ENCODE assay signal across 1 cellular context in genomic region chr14:23321572-23322547, GRCh38.
TF ChIP-seq lines count a peak whose summit lies in the region.

No MANE protein-coding gene starts in this region.

TF ChIP-seq in K562, 482 proteins besides CTCF, POLR2A, EP300 and RAD21 (continues in another document):
- TF ChIP-seq ZBTB1 (CRISPR knock-in tag; IDR thresholded peaks at IDR 0.05; ENCODE audit: borderline replicate concordance, low read depth) (no peak), ZNF175 (CRISPR knock-in tag; IDR thresholded peaks at IDR 0.05; ENCODE audit: low read depth) (no peak), ZBED1 (IDR thresholded peaks at IDR 0.05) (no peak), CTBP1 (IDR thresholded peaks at IDR 0.05; ENCODE audit: borderline replicate concordance) (no peak), CHD7 (IDR thresholded peaks at IDR 0.05; ENCODE audit: low read depth, low read length) (no peak), ZZZ3 (IDR thresholded peaks at IDR 0.05) (no peak), DDX20 (tag; IDR thresholded peaks at IDR 0.05; ENCODE audit: low read depth) (no peak), LCOR (CRISPR knock-in tag; IDR thresholded peaks at IDR 0.05) (0 out of 2 replicates have a peak, but pooled peaks have one; percentile 9), EZH2 (IDR thresholded peaks at IDR 0.05; ENCODE audit: borderline replicate concordance, low read depth, low read length) (no peak), ZNF274 (IDR thresholded peaks at IDR 0.05; ENCODE audit: borderline replicate concordance, low read depth, low read length) (no peak), CC2D1A (IDR thresholded peaks at IDR 0.05) (no peak), TAF9B (IDR thresholded peaks at IDR 0.05; ENCODE audit: partially characterized antibody) (no peak), ZNF146 (CRISPR knock-in tag; IDR thresholded peaks at IDR 0.05; ENCODE audit: unreplicated experiment) (no peak), RFX1 (IDR thresholded peaks at IDR 0.05) (no peak), HOXB6 (CRISPR knock-in tag; IDR thresholded peaks at IDR 0.05; ENCODE audit: borderline replicate concordance) (no peak), ZNF717 (CRISPR knock-in tag; IDR thresholded peaks at IDR 0.05) (no peak), ZNF311 (CRISPR knock-in tag; IDR thresholded peaks at IDR 0.05) (no peak), SMAD3 (CRISPR knock-in tag; conservative IDR thresholded peaks at IDR 0.05) (no peak), ADNP (tag; IDR thresholded peaks at IDR 0.05) (no peak), ZKSCAN3 (CRISPR knock-in tag; IDR thresholded peaks at IDR 0.05) (no peak), HDAC2 (IDR thresholded peaks at IDR 0.05) (0 out of 2 replicates have a peak, but pooled peaks have one; percentile 25), ZNF79 (CRISPR knock-in tag; IDR thresholded peaks at IDR 0.05; ENCODE audit: low read depth) (no peak), DMBX1 (CRISPR knock-in tag; IDR thresholded peaks at IDR 0.05; ENCODE audit: borderline replicate concordance) (no peak)
- TF ChIP-seq, protein P1, sequence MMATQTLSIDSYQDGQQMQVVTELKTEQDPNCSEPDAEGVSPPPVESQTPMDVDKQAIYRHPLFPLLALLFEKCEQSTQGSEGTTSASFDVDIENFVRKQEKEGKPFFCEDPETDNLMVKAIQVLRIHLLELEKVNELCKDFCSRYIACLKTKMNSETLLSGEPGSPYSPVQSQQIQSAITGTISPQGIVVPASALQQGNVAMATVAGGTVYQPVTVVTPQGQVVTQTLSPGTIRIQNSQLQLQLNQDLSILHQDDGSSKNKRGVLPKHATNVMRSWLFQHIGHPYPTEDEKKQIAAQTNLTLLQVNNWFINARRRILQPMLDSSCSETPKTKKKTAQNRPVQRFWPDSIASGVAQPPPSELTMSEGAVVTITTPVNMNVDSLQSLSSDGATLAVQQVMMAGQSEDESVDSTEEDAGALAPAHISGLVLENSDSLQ (IDR thresholded peaks at IDR 0.05), result no peak
- TF ChIP-seq, protein P2, sequence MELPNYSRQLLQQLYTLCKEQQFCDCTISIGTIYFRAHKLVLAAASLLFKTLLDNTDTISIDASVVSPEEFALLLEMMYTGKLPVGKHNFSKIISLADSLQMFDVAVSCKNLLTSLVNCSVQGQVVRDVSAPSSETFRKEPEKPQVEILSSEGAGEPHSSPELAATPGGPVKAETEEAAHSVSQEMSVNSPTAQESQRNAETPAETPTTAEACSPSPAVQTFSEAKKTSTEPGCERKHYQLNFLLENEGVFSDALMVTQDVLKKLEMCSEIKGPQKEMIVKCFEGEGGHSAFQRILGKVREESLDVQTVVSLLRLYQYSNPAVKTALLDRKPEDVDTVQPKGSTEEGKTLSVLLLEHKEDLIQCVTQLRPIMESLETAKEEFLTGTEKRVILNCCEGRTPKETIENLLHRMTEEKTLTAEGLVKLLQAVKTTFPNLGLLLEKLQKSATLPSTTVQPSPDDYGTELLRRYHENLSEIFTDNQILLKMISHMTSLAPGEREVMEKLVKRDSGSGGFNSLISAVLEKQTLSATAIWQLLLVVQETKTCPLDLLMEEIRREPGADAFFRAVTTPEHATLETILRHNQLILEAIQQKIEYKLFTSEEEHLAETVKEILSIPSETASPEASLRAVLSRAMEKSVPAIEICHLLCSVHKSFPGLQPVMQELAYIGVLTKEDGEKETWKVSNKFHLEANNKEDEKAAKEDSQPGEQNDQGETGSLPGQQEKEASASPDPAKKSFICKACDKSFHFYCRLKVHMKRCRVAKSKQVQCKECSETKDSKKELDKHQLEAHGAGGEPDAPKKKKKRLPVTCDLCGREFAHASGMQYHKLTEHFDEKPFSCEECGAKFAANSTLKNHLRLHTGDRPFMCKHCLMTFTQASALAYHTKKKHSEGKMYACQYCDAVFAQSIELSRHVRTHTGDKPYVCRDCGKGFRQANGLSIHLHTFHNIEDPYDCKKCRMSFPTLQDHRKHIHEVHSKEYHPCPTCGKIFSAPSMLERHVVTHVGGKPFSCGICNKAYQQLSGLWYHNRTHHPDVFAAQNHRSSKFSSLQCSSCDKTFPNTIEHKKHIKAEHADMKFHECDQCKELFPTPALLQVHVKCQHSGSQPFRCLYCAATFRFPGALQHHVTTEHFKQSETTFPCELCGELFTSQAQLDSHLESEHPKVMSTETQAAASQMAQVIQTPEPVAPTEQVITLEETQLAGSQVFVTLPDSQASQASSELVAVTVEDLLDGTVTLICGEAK (IDR thresholded peaks at IDR 0.05), result no peak
- TF ChIP-seq, protein P2 (CRISPR knock-in tag; IDR thresholded peaks at IDR 0.05), result no peak
- TF ChIP-seq, protein P3, sequence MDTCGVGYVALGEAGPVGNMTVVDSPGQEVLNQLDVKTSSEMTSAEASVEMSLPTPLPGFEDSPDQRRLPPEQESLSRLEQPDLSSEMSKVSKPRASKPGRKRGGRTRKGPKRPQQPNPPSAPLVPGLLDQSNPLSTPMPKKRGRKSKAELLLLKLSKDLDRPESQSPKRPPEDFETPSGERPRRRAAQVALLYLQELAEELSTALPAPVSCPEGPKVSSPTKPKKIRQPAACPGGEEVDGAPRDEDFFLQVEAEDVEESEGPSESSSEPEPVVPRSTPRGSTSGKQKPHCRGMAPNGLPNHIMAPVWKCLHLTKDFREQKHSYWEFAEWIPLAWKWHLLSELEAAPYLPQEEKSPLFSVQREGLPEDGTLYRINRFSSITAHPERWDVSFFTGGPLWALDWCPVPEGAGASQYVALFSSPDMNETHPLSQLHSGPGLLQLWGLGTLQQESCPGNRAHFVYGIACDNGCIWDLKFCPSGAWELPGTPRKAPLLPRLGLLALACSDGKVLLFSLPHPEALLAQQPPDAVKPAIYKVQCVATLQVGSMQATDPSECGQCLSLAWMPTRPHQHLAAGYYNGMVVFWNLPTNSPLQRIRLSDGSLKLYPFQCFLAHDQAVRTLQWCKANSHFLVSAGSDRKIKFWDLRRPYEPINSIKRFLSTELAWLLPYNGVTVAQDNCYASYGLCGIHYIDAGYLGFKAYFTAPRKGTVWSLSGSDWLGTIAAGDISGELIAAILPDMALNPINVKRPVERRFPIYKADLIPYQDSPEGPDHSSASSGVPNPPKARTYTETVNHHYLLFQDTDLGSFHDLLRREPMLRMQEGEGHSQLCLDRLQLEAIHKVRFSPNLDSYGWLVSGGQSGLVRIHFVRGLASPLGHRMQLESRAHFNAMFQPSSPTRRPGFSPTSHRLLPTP (IDR thresholded peaks at IDR 0.05; ENCODE audit: borderline replicate concordance, extremely low read depth, insufficient read length), result no peak
- TF ChIP-seq, protein P4, sequence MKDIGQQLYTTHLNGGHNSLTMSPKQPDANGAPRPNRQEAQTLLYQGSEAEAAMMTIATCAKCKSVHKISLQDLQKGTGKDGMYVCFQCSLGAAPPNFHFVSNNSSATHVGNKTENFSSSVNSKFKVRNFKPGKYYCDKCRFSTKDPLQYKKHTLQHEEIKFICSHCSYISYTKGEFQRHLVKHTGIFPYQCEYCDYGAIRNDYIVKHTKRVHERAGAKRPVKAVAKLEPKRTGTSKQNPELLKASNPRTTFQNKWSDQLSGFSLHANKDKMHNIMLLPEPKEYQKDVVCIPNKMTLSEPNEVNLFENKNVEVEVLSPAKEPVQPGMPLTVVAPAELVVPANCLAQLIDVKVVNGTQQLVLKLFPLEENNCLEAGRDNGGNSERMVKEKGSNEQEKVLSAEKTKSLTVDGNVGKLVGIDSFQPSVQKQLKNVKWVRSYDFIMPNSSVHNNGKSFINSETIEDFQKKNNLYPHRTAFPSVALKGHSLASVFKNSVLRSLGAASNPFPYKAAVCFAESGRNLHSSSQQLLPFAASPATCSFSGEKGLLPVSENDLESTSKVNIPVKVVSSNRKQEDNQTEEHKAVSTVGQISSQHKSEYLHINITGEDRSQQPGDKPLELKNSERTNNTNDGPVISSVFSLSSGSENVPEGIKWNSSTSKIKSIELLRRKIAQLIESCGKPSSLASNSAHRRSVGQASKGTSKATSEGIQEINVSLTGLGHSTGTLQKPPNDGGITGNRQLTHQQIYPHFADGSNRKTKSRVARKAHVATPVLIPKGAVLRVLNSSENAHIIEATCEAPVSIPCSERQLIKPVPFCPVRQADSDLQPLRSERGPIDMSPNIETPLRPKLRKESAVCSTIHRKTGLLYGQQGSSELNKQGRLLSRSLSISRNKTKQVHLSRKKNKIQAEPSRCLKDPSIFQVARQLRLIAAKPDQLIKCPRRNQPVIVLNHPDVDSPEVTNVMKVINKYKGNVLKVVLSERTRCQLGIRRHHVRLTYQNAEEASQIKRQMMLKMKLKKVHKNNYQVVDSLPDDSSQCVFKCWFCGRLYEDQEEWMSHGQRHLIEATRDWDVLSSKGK (CRISPR knock-in tag; IDR thresholded peaks at IDR 0.05), result no peak
